27 cellular contexts compared by ENCODE assay signal in the genomic region with DNA sequence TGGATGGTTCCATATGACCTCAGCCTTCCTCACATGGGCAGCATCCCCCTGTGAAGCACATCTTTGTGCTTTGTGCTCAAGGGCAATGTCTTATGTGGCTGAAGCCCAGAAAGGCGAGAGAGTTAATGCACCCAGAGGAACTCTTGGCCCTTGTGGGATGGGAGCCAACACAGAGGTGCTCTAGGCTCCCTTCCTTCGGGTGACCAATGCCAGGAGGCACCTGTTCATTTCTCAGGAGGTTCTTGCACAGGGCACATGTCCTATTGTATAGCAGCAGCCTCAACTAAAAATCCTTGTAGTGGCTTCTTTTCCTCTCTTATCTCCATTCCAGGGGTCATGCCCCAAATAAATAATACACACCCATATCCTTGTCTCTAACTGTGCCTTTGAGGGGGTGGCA.
"Had no signal": no experiment of that assay in that cellular context is flagged by ENCODE, and none has a peak within 500 bp of the region (broad histone marks: within the 10 kb centered on the region; RNA-seq: fewer than 3 reads in every experiment).

No MANE protein-coding gene starts in this region.

- H2AFZ ChIP-seq: neural progenitor cell had no signal

- H3K9me3 Mint-ChIP-seq: nephron progenitor cell had no signal

- H3K27me3 Mint-ChIP-seq: stimulated activated naive B cell treated with anti-CD40 and anti-IgM and Interleukin-4, amounts not matched to agents 10 μg/mL and 1 μg/mL and 100 μg/mL, for 72 hours had no signal

- H3K9ac ChIP-seq: neural progenitor cell had no signal

- H3K4me1 Mint-ChIP-seq: natural killer cell; nephron progenitor cell; neural progenitor cell; stimulated activated naive B cell treated with anti-CD40 and anti-IgM and Interleukin-4, amounts not matched to agents 10 μg/mL and 1 μg/mL and 100 μg/mL, for 72 hours had no signal

- H3K36me3 ChIP-seq: left lung, lower lobe of right lung, neural progenitor cell, neutrophil, right atrium auricular region, stomach, thyroid gland, transverse colon, upper lobe of right lung had no signal

- H3K27ac ChIP-seq: left lung, lower lobe of right lung, neural progenitor cell, neutrophil, right atrium auricular region, skin epidermis, stomach, testis, thyroid gland, transverse colon, upper lobe of right lung had no signal

- H3K4me1 ChIP-seq: left lung, lower lobe of right lung, right atrium auricular region, stomach, testis, thyroid gland, upper lobe of right lung had no signal

- H3K4me3 ChIP-seq: left lung, lower lobe of right lung, neural progenitor cell, right atrium auricular region, skin epidermis, stomach, testis, thyroid gland, transverse colon, upper lobe of right lung had no signal

- DNase-seq: hippocampal formation; kidney; left colon; left lung; lower lobe of right lung; mammary epithelial cell; mesenchymal stem cell; natural killer cell; nephron progenitor cell; occipital lobe; stimulated activated CD4-positive, alpha-beta T cell treated with anti-CD3 and anti-CD28 coated beads, Interleukin-12 subunit alpha, Interleukin-12 subunit beta, amount 100 ng/mL, for 4 hours; stimulated activated CD4-positive, alpha-beta T cell treated with anti-CD3 and anti-CD28 coated beads, Interleukin-15, amount 100 ng/mL, for 24 hours; stimulated activated CD4-positive, alpha-beta T cell treated with anti-CD3 and anti-CD28 coated beads, Interleukin-2, amount 100 ng/mL, for 24 hours; stimulated activated CD4-positive, alpha-beta T cell treated with anti-CD3 and anti-CD28 coated beads, Interleukin-4, amount 100 ng/mL, for 1 hour; stimulated activated naive B cell treated with anti-CD40 and anti-IgM and Interleukin-4, amounts not matched to agents 10 μg/mL and 1 μg/mL and 100 μg/mL, for 72 hours; stimulated activated naive CD8-positive, alpha-beta T cell treated with anti-CD3 and anti-CD28 coated beads, Interleukin-15, Interleukin-2, amounts not matched to agents 100 U/mL and 50 U/mL, for 24 hours; stomach; testis; thyroid gland; transverse colon; upper lobe of right lung had no signal

- H3K36me3 Mint-ChIP-seq: natural killer cell; neural progenitor cell; stimulated activated naive B cell treated with anti-CD40 and anti-IgM and Interleukin-4, amounts not matched to agents 10 μg/mL and 1 μg/mL and 100 μg/mL, for 72 hours had no signal

- H3K27me3 ChIP-seq: left lung, neural progenitor cell, neutrophil, right atrium auricular region, testis, thyroid gland, transverse colon, upper lobe of right lung had no signal

- H3K4me3 Mint-ChIP-seq: natural killer cell; nephron progenitor cell; neural progenitor cell; stimulated activated naive B cell treated with anti-CD40 and anti-IgM and Interleukin-4, amounts not matched to agents 10 μg/mL and 1 μg/mL and 100 μg/mL, for 72 hours had no signal

- H3K4me2 ChIP-seq: neural progenitor cell had no signal

- ATAC-seq: left colon; left lung; lower lobe of right lung; natural killer cell; sciatic nerve; stimulated activated naive B cell treated with anti-CD40 and anti-IgM and Interleukin-4, amounts not matched to agents 10 μg/mL and 1 μg/mL and 100 μg/mL, for 72 hours; stimulated activated naive CD8-positive, alpha-beta T cell treated with anti-CD3 and anti-CD28 coated beads, Interleukin-15, Interleukin-2, amounts not matched to agents 100 U/mL and 50 U/mL, for 24 hours; upper lobe of right lung had no signal

- H3K9me3 ChIP-seq: left lung, lower lobe of right lung, neutrophil, right atrium auricular region, stomach, testis, thyroid gland, transverse colon, upper lobe of right lung had no signal

- H3K27ac Mint-ChIP-seq: natural killer cell; nephron progenitor cell; neural progenitor cell; progenitor cell of endocrine pancreas; stimulated activated naive B cell treated with anti-CD40 and anti-IgM and Interleukin-4, amounts not matched to agents 10 μg/mL and 1 μg/mL and 100 μg/mL, for 72 hours had no signal
